In genomic region chr6:140091895-140092294, GRCh38 we compare ENCODE assay signal across 8 cellular contexts.
"Had no signal": no experiment of that assay in that cellular context is flagged by ENCODE, and none has a peak within 500 bp of the region (broad histone marks: within the 10 kb centered on the region; RNA-seq: fewer than 3 reads in every experiment).

No MANE protein-coding gene starts in this region.

- H3K4me3 ChIP-seq: GM23338 had no signal

- ATAC-seq: GM23338 had no signal

- FAIRE-seq: H1, H54, HTR-8/SVneo had no signal

- DNase-seq: H9, HCEC 1CT, HFFc6, KG1 had no signal
